In genomic region chr6:101638865-101639264, GRCh38 we compare ENCODE assay signal across 7 cellular contexts.
DNase-seq lines count a peak whose midpoint lies in the region; FAIRE-seq and TF ChIP-seq lines count a peak whose summit lies in the region.
"Not testable (repeated sequence)": the region's sequence is repeated elsewhere in the genome, so short reads cannot be mapped to it uniquely, and the experiment has no call there.

No MANE protein-coding gene starts in this region.

- not testable (repeated sequence) for H3K4me3 ChIP-seq in bronchial epithelial cell (ENCODE audit: low read depth, low read length); epithelial cell of proximal tubule (ENCODE audit: low read depth, low read length); mesenchymal stem cell (ENCODE audit: insufficient read depth in 1 of 2, low read depth in 1 of 2, low read length in 2 of 2)

- peak; percentile 23 for FAIRE-seq in HTR-8/SVneo (lab: Jason Lieb, UNC)
- FAIRE-seq in bronchial epithelial cell (lab: Jason Lieb, UNC) = not testable (repeated sequence)

- H2BK12ac ChIP-seq in mesenchymal stem cell (ENCODE audit: low read length in 2 of 2) = not testable (repeated sequence)

- DNase-seq in EL (peak; percentile 16), NCI-H226 (peak; percentile 12), bronchial epithelial cell (ENCODE audit: low read depth) (peak; percentile 12), epithelial cell of proximal tubule (ENCODE audit: low read depth) (peak; percentile 40), islet precursor cell (peak; percentile 63), mesenchymal stem cell (peak; percentile 6)
- not testable (repeated sequence) for DNase-seq in HTR-8/SVneo (ENCODE audit: insufficient read length, low spot score)

- H3K9ac ChIP-seq in mesenchymal stem cell (ENCODE audit: low read length) = not testable (repeated sequence)

- WGBS in mesenchymal stem cell = 85% methylated on average over 11 of the region's 11 CpGs

- H3K4me2 ChIP-seq in mesenchymal stem cell (ENCODE audit: low read length, poor library complexity, severe bottlenecking) = not testable (repeated sequence)

- H3K18ac ChIP-seq in mesenchymal stem cell (ENCODE audit: low read depth in 1 of 2, low read length in 2 of 2) = not testable (repeated sequence)

- H3K4ac ChIP-seq in mesenchymal stem cell (ENCODE audit: low read depth in 1 of 2, low read length in 2 of 2) = not testable (repeated sequence)

- H2BK15ac ChIP-seq in mesenchymal stem cell (ENCODE audit: low read depth, poor library complexity, severe bottlenecking) = not testable (repeated sequence)

- not testable (repeated sequence) for H4K91ac ChIP-seq in mesenchymal stem cell (ENCODE audit: low read length)

- not testable (repeated sequence) for H3K23ac ChIP-seq in mesenchymal stem cell (ENCODE audit: low read length in 2 of 2)

- H3K14ac ChIP-seq in mesenchymal stem cell (ENCODE audit: low read length in 2 of 2) = not testable (repeated sequence)

- not testable (repeated sequence) for H2AFZ ChIP-seq in mesenchymal stem cell (ENCODE audit: low read depth, low read length)

- not testable (repeated sequence) for H3K9me3 ChIP-seq in mesenchymal stem cell (ENCODE audit: control insufficient read depth, low read length)

- TF ChIP-seq CTCF in bronchial epithelial cell (IDR thresholded peaks at IDR 0.05; ENCODE audit: insufficient read depth, low read length, severe bottlenecking); epithelial cell of proximal tubule (conservative IDR thresholded peaks at IDR 0.05; ENCODE audit: low read depth, low read length): not testable (repeated sequence)

- not testable (repeated sequence) for H3K27ac ChIP-seq in mesenchymal stem cell (ENCODE audit: low read length, poor library complexity, severe bottlenecking)

- H4K8ac ChIP-seq in mesenchymal stem cell (ENCODE audit: low read length) = not testable (repeated sequence)

- H2BK5ac ChIP-seq in mesenchymal stem cell (ENCODE audit: low read depth, low read length, poor library complexity, severe bottlenecking) = peak overlapping the region; percentile 19

- H2BK120ac ChIP-seq in mesenchymal stem cell (ENCODE audit: low read depth, low read length) = not testable (repeated sequence)

- not testable (repeated sequence) for H3K27me3 ChIP-seq in bronchial epithelial cell (ENCODE audit: control insufficient read depth, insufficient read depth, low read length); mesenchymal stem cell (ENCODE audit: control insufficient read depth in 1 of 2, insufficient read depth in 1 of 2, low read length in 2 of 2)

- H3K36me3 ChIP-seq in bronchial epithelial cell (ENCODE audit: control insufficient read depth, insufficient read depth, low read length); mesenchymal stem cell (ENCODE audit: control insufficient read depth in 1 of 2, insufficient read depth in 2 of 2, low read depth in 1 of 2, low read length in 2 of 2): not testable (repeated sequence)

- H3K4me1 ChIP-seq in mesenchymal stem cell (ENCODE audit: control insufficient read depth, insufficient read depth, low read depth, low read length) = not testable (repeated sequence)

- H3K79me1 ChIP-seq in mesenchymal stem cell (replicated peaks; ENCODE audit: low read length, poor library complexity, severe bottlenecking) = not testable (repeated sequence)

- not testable (repeated sequence) for H2AK5ac ChIP-seq in mesenchymal stem cell (ENCODE audit: low read length, severe bottlenecking)
